ENCODE assay signal across 7 cellular contexts in genomic region chr18:3703732-3704176, GRCh38.
DNase-seq lines count a peak whose midpoint lies in the region; ATAC-seq and TF ChIP-seq lines count a peak whose summit lies in the region.

No MANE protein-coding gene starts in this region.

- peak overlapping the region; percentile 37 for H3K9ac ChIP-seq in SK-N-MC (ENCODE audit: insufficient read length)

- TF ChIP-seq CTCF in epithelial cell of esophagus (IDR thresholded peaks at IDR 0.05; ENCODE audit: insufficient read depth, low read depth, low read length, missing control alignments), result peak; percentile 64
- TF ChIP-seq CTCF in mucosa of descending colon (IDR thresholded peaks at IDR 0.05), result peak; percentile 49

- DNase-seq in EH (ENCODE audit: low read depth) (peak; percentile 72), HT-29 (ENCODE audit: low spot score) (peak; percentile 91), SK-N-MC (ENCODE audit: low read depth, low spot score) (no peak), epithelial cell of esophagus (ENCODE audit: low read depth) (peak; percentile 40), mucosa of descending colon (peak in 2 of 3 donors; percentile 78 to 90), aorta (peak; percentile 73 to 83)

- H3K27ac ChIP-seq in SK-N-MC, result peak overlapping the region; percentile 25; the same call in 1 of the 2 replicates
- no peak overlapping the region for H3K27ac ChIP-seq in aorta (ENCODE audit: low read depth in 1 of 2, low read length in 2 of 2)

- intact Hi-C loops in mucosa of descending colon (cut with DNase I, micrococcal nuclease) (loop anchor here (10.0 kb wide), 2 partner anchors 171 to 291 kb away; no protein-coding TSS in a partner anchor), aorta (cut with DNase I) (loop anchor here (5.0 to 10.0 kb wide), 4 partner anchors 169 to 361 kb away; no protein-coding TSS in a partner anchor)

- no peaks in the 10 kb centered on the region for H3K9me3 ChIP-seq in SK-N-MC (ENCODE audit: low read depth, low read length)
- no peaks in the 10 kb centered on the region for H3K9me3 ChIP-seq in mucosa of descending colon
- no peaks in the 10 kb centered on the region for H3K9me3 ChIP-seq in aorta (ENCODE audit: control insufficient read depth, low read length)

- ATAC-seq in mucosa of descending colon (peak; percentile 80), aorta (ENCODE audit: low FRiP score) (peak; percentile 69), HG03565 (IDR thresholded peaks at IDR 0.05; ENCODE audit: unreplicated experiment) (no peak)

- H3K4me3 ChIP-seq in SK-N-MC, result no peak overlapping the region
- no peak overlapping the region for H3K4me3 ChIP-seq in epithelial cell of esophagus (ENCODE audit: low read length)
- no peak overlapping the region for H3K4me3 ChIP-seq in mucosa of descending colon
- H3K4me3 ChIP-seq in aorta (ENCODE audit: low read length in 2 of 2), result no peak overlapping the region

- no peaks in the 10 kb centered on the region for H3K36me3 ChIP-seq in SK-N-MC (ENCODE audit: insufficient read depth, low read length)
- no peaks in the 10 kb centered on the region for H3K36me3 ChIP-seq in mucosa of descending colon (ENCODE audit: low read depth)
- H3K36me3 ChIP-seq in aorta (ENCODE audit: control insufficient read depth in 1 of 2, insufficient read depth in 2 of 2, low read length in 1 of 2), result no peaks in the 10 kb centered on the region

- no peaks in the 10 kb centered on the region for H3K4me1 ChIP-seq in mucosa of descending colon (ENCODE audit: low read depth)
- H3K4me1 ChIP-seq in aorta (ENCODE audit: control insufficient read depth in 1 of 2, insufficient read depth in 2 of 2, low read length in 2 of 2), result no peaks in the 10 kb centered on the region

- H3K27me3 ChIP-seq in aorta (ENCODE audit: control insufficient read depth in 1 of 2, insufficient read depth in 2 of 2, low read length in 1 of 2), result no peaks in the 10 kb centered on the region

- 8 to 17% methylated on average over 7 of the region's 7 CpGs for WGBS in aorta, 2 donors
